14 cellular contexts compared by ENCODE assay signal in genomic region chr3:46405301-46406079, GRCh38. TPM values are rescaled to one million over a fixed set of nuclear protein-coding genes. Genes with fewer than 3 reads are reported as not detected.
DNase-seq lines count a peak whose midpoint lies in the region; ATAC-seq and TF ChIP-seq lines count a peak whose summit lies in the region.
"Had no signal": no experiment of that assay in that cellular context is flagged by ENCODE, and none has a peak within 500 bp of the region (broad histone marks: within the 10 kb centered on the region; RNA-seq: fewer than 3 reads in every experiment).

No MANE protein-coding gene starts in this region.

- H3K4me1 Mint-ChIP-seq in naive thymus-derived CD4-positive, alpha-beta T cell: peaks cover 11 to 37% (median 33%) of the 10 kb centered on the region in 7 donors
- peaks cover 24% of the 10 kb centered on the region for H3K4me1 Mint-ChIP-seq in activated T-cell treated with anti-CD3 and anti-CD28 coated beads, Interleukin-2, amount 50 U/mL, for 4 hours (ENCODE audit: low read depth)

- H3K27me3 ChIP-seq in esophagus (ENCODE audit: control insufficient read depth in 1 of 2, insufficient read depth in 2 of 2, low read length in 2 of 2): no peaks in the 10 kb centered on the region
- no peaks in the 10 kb centered on the region for H3K27me3 ChIP-seq in naive thymus-derived CD4-positive, alpha-beta T cell (ENCODE audit: control insufficient read depth in 2 of 2, insufficient read depth in 2 of 2, low read length in 2 of 2)
- no peaks in the 10 kb centered on the region for H3K27me3 ChIP-seq in upper lobe of left lung
- H3K27me3 ChIP-seq in effector memory CD4-positive, alpha-beta T cell (replicated peaks; ENCODE audit: control insufficient read depth, insufficient read depth, low read length, poor library complexity, severe bottlenecking): no peaks in the 10 kb centered on the region

- H3K27ac Mint-ChIP-seq in naive thymus-derived CD4-positive, alpha-beta T cell: peak overlapping the region in 1 of 9 donors; percentile 42

- 36 to 42% methylated on average over 12 of the region's 12 CpGs for WGBS in esophagus, 2 donors
- 21 to 26% methylated on average over 10 to 12 of the region's 12 CpGs for WGBS in upper lobe of left lung, 2 donors

- H3K4me1 ChIP-seq in esophagus (ENCODE audit: control insufficient read depth in 2 of 2, insufficient read depth in 2 of 2, low read length in 1 of 2) (peaks cover 0 to 2% of the 10 kb centered on the region in 2 donors), upper lobe of left lung (peaks cover 49 to 65% (median 59%) of the 10 kb centered on the region in 4 donors)
- H3K4me1 ChIP-seq in naive thymus-derived CD4-positive, alpha-beta T cell (ENCODE audit: control insufficient read depth in 2 of 2, insufficient read depth in 2 of 2, low read length in 2 of 2): peaks cover 5 to 10% of the 10 kb centered on the region in 2 donors
- peaks cover 6% of the 10 kb centered on the region for H3K4me1 ChIP-seq in effector memory CD4-positive, alpha-beta T cell (ENCODE audit: control insufficient read depth, insufficient read depth, low read length, poor library complexity, severe bottlenecking)
- H3K4me1 ChIP-seq: A549 had no signal

- peak in 2 of 4 donors; percentile 13 to 65 for TF ChIP-seq POLR2A in upper lobe of left lung (IDR thresholded peaks at IDR 0.05)

- POLR2A ChIA-PET in naive thymus-derived CD4-positive, alpha-beta T cell (lab: Charles Lee): no interaction called here

- H3K9me3 Mint-ChIP-seq in naive thymus-derived CD4-positive, alpha-beta T cell: peaks cover 0 to 4% (median 0%) of the 10 kb centered on the region in 11 donors
- H3K9me3 Mint-ChIP-seq in activated T-cell treated with anti-CD3 and anti-CD28 coated beads, Interleukin-2, amount 50 U/mL, for 4 hours: no peaks in the 10 kb centered on the region

- H3K4me3 Mint-ChIP-seq in naive thymus-derived CD4-positive, alpha-beta T cell: no peak overlapping the region
- no peak overlapping the region for H3K4me3 Mint-ChIP-seq in activated T-cell treated with anti-CD3 and anti-CD28 coated beads, Interleukin-2, amount 50 U/mL, for 4 hours

- H3K9me3 ChIP-seq in esophagus (ENCODE audit: control insufficient read depth in 2 of 2, insufficient read depth in 1 of 2, low read depth in 1 of 2, low read length in 1 of 2) (no peaks in the 10 kb centered on the region), upper lobe of left lung (no peaks in the 10 kb centered on the region)
- H3K9me3 ChIP-seq in naive thymus-derived CD4-positive, alpha-beta T cell (ENCODE audit: control insufficient read depth in 2 of 3, low read length in 3 of 3): no peaks in the 10 kb centered on the region
- H3K9me3 ChIP-seq in effector memory CD4-positive, alpha-beta T cell (ENCODE audit: control insufficient read depth, low read length): no peaks in the 10 kb centered on the region
- H3K9me3 ChIP-seq: A549 had no signal

- no peak overlapping the region for H3K4me3 ChIP-seq in esophagus (ENCODE audit: low read depth in 1 of 2, low read length in 2 of 2)
- no peak overlapping the region for H3K4me3 ChIP-seq in naive thymus-derived CD4-positive, alpha-beta T cell (ENCODE audit: low read length)
- peak overlapping the region in 2 of 4 donors; percentile 27 to 52 for H3K4me3 ChIP-seq in upper lobe of left lung
- H3K4me3 ChIP-seq in effector memory CD4-positive, alpha-beta T cell (ENCODE audit: insufficient read depth, low read depth, low read length, poor library complexity, severe bottlenecking): no peak overlapping the region
- H3K4me3 ChIP-seq: A549 had no signal

- peaks cover 0 to 24% (median 0%) of the 10 kb centered on the region in 5 donors for H3K27me3 Mint-ChIP-seq in naive thymus-derived CD4-positive, alpha-beta T cell
- no peaks in the 10 kb centered on the region for H3K27me3 Mint-ChIP-seq in activated T-cell treated with anti-CD3 and anti-CD28 coated beads, Interleukin-2, amount 50 U/mL, for 4 hours (ENCODE audit: low read depth)

- ATAC-seq in naive thymus-derived CD4-positive, alpha-beta T cell: peak; percentile 15
- ATAC-seq in upper lobe of left lung (ENCODE audit: low FRiP score in 2 of 2): peak; percentile 59 to 62
- no peak for ATAC-seq in GM18519 (IDR thresholded peaks at IDR 0.05; ENCODE audit: low FRiP score, unreplicated experiment)
- no peak for ATAC-seq in activated T-cell treated with anti-CD3 and anti-CD28 coated beads, Interleukin-2, amount 50 U/mL, for 4 hours
- ATAC-seq: A549 had no signal

- intact Hi-C loops in naive thymus-derived CD4-positive, alpha-beta T cell (cut with micrococcal nuclease): loop anchor here in 1 of 2 donors (2.0 kb wide), 2 partner anchors 35 to 133 kb away; no protein-coding TSS in a partner anchor

- TF ChIP-seq EP300 in upper lobe of left lung (IDR thresholded peaks at IDR 0.05): peak; percentile 34 to 95 (median 64)

- DNase-seq in NCI-H748 (lab: John Stamatoyannopoulos, UW; ENCODE audit: unreplicated experiment): peak; percentile 19
- DNase-seq in NCI-H748 treated with DMSO at 0.1 percent for 48 hours (lab: John Stamatoyannopoulos, UW): no peak
- DNase-seq in naive thymus-derived CD4-positive, alpha-beta T cell: no peak
- DNase-seq in upper lobe of left lung: peak in 1 of 2 donors; percentile 84
- no peak for DNase-seq in effector memory CD4-positive, alpha-beta T cell
- no peak for DNase-seq in activated T-cell treated with anti-CD3 and anti-CD28 coated beads, Interleukin-2, amount 50 U/mL, for 4 hours
- DNase-seq: activated T-cell treated with anti-CD3 and anti-CD28 coated beads for 4 hours, islet precursor cell, NCI-H226 had no signal

- no peak for TF ChIP-seq CTCF in upper lobe of left lung (IDR thresholded peaks at IDR 0.05)

- CTCF ChIA-PET in naive thymus-derived CD4-positive, alpha-beta T cell (lab: Charles Lee): no interaction called here

- peaks cover 0 to 7% (median 3%) of the 10 kb centered on the region in 5 donors for H3K36me3 Mint-ChIP-seq in naive thymus-derived CD4-positive, alpha-beta T cell
- H3K36me3 Mint-ChIP-seq in activated T-cell treated with anti-CD3 and anti-CD28 coated beads, Interleukin-2, amount 50 U/mL, for 4 hours (ENCODE audit: insufficient read depth): no peaks in the 10 kb centered on the region

- no peaks in the 10 kb centered on the region for H3K36me3 ChIP-seq in esophagus (ENCODE audit: control insufficient read depth in 2 of 2, insufficient read depth in 2 of 2, low read length in 1 of 2)
- H3K36me3 ChIP-seq in naive thymus-derived CD4-positive, alpha-beta T cell (ENCODE audit: control insufficient read depth in 2 of 3, insufficient read depth in 3 of 3, low read length in 3 of 3): no peaks in the 10 kb centered on the region
- no peaks in the 10 kb centered on the region for H3K36me3 ChIP-seq in upper lobe of left lung
- no peaks in the 10 kb centered on the region for H3K36me3 ChIP-seq in effector memory CD4-positive, alpha-beta T cell (ENCODE audit: control insufficient read depth, insufficient read depth, low read length)

- peak overlapping the region; percentile 57 to 68 for H3K27ac ChIP-seq in esophagus (ENCODE audit: low read depth in 2 of 2, low read length in 1 of 2)
- no peak overlapping the region for H3K27ac ChIP-seq in naive thymus-derived CD4-positive, alpha-beta T cell (ENCODE audit: low read depth, low read length)
- peak overlapping the region; percentile 90 to 95 (median 92) for H3K27ac ChIP-seq in upper lobe of left lung
- H3K27ac ChIP-seq in effector memory CD4-positive, alpha-beta T cell (ENCODE audit: insufficient read depth, low read length, poor library complexity, severe bottlenecking): no peak overlapping the region
- H3K27ac ChIP-seq: A549 had no signal

RNA-seq across cellular contexts. Expression of gene CCRL2, which starts 1.6 kb away (rescaled TPM):
- under 1 TPM; 0.28 to 0.29 TPM for polyA plus RNA-seq in esophagus
- 10 to 100 TPM in 1 of 5 experiments, 1 to 10 TPM in 2, under 1 TPM in 2; 0.35 to 20.5 (median 5.0) TPM for total RNA-seq in naive thymus-derived CD4-positive, alpha-beta T cell
- polyA plus RNA-seq in naive thymus-derived CD4-positive, alpha-beta T cell: 1 to 10 TPM in 1 of 2 donors, under 1 TPM in 1; 0.34 to 1.3 TPM
- 10 to 100 TPM in 4 of 6 donors, 1 to 10 TPM in 2; 4.2 to 25.5 (median 13.7) TPM for total RNA-seq in upper lobe of left lung
- 1 to 10 TPM in 1 of 3 donors, under 1 TPM in 2; 0.43 to 1.3 (median 0.76) TPM for total RNA-seq in activated T-cell treated with anti-CD3 and anti-CD28 coated beads, Interleukin-2, amount 50 U/mL, for 4 hours
- polyA plus RNA-seq: A549 had no signal

RNA-seq across cellular contexts. Expression of gene CCR5, which starts 34.7 kb away (rescaled TPM):
- polyA plus RNA-seq in esophagus: 1 to 10 TPM in 1 of 2 donors, under 1 TPM in 1; 0.73 to 1.2 TPM
- total RNA-seq in naive thymus-derived CD4-positive, alpha-beta T cell: 10 to 100 TPM in 1 of 5 experiments, 1 to 10 TPM in 1, under 1 TPM in 3; 0.66 to 22.5 (median 0.95) TPM
- not detected for polyA plus RNA-seq in naive thymus-derived CD4-positive, alpha-beta T cell
- total RNA-seq in upper lobe of left lung: 1 to 10 TPM in 5 of 6 donors, under 1 TPM in 1; 0.33 to 8.6 (median 3.1) TPM
- total RNA-seq in activated T-cell treated with anti-CD3 and anti-CD28 coated beads, Interleukin-2, amount 50 U/mL, for 4 hours: 1 to 10 TPM; 1.2 to 7.2 (median 2.2) TPM
- total RNA-seq: dermis microvascular lymphatic vessel endothelial cell had no signal
- polyA plus RNA-seq: A549 had no signal

RNA-seq across cellular contexts. Expression of gene CCR2, which starts 51.6 kb away (rescaled TPM):
- under 1 TPM; 0.24 to 0.39 TPM for polyA plus RNA-seq in esophagus
- total RNA-seq in naive thymus-derived CD4-positive, alpha-beta T cell: 10 to 100 TPM in 2 of 5 experiments, 1 to 10 TPM in 1, under 1 TPM in 2; 0.41 to 34.9 (median 2.0) TPM
- under 1 TPM in 1 of 2 donors, not detected in 1; 0.13 TPM for polyA plus RNA-seq in naive thymus-derived CD4-positive, alpha-beta T cell
- total RNA-seq in upper lobe of left lung: 10 to 100 TPM in 1 of 6 donors, 1 to 10 TPM in 5; 2.1 to 27.8 (median 6.6) TPM
- 1 to 10 TPM in 1 of 3 donors, under 1 TPM in 2; 0.18 to 1.4 (median 0.41) TPM for total RNA-seq in activated T-cell treated with anti-CD3 and anti-CD28 coated beads, Interleukin-2, amount 50 U/mL, for 4 hours
- total RNA-seq: dermis microvascular lymphatic vessel endothelial cell had no signal
- polyA plus RNA-seq: A549 had no signal

RNA-seq across cellular contexts. Expression of gene LTF, which starts 59.2 kb away (rescaled TPM):
- 1 to 10 TPM in 1 of 2 donors, under 1 TPM in 1; 0.98 to 2.3 TPM for polyA plus RNA-seq in esophagus
- under 1 TPM in 1 of 5 experiments, not detected in 4; 0.78 TPM for total RNA-seq in naive thymus-derived CD4-positive, alpha-beta T cell
- polyA plus RNA-seq in naive thymus-derived CD4-positive, alpha-beta T cell: not detected
- 10 to 100 TPM in 3 of 6 donors, 1 to 10 TPM in 3; 3.3 to 85.9 (median 12.5) TPM for total RNA-seq in upper lobe of left lung
- not detected for total RNA-seq in activated T-cell treated with anti-CD3 and anti-CD28 coated beads, Interleukin-2, amount 50 U/mL, for 4 hours
- total RNA-seq: T-helper 1 cell treated with Interleukin-12 subunit alpha and Interleukin-12 subunit beta and Interleukin-4 antibody, amounts not matched to agents 30 ng/mL and 1 ng/mL, for 36 hours had no signal
- polyA plus RNA-seq: A549 had no signal

Comparison
In these comparisons a context has a peak if more than half of its experiments do, and no peak if none do; other contexts are left out.
1. H3K27ac ChIP-seq: peak in esophagus (2 of 2) and upper lobe of left lung (4 of 4); none in naive thymus-derived CD4-positive, alpha-beta T cell (single experiment) and effector memory CD4-positive, alpha-beta T cell (single experiment).
2. ATAC-seq: peak in naive thymus-derived CD4-positive, alpha-beta T cell (single experiment) and upper lobe of left lung (2 of 2); none in GM18519 (single experiment) and activated T-cell treated with anti-CD3 and anti-CD28 coated beads, Interleukin-2, amount 50 U/mL, for 4 hours (0 of 2).